ENCODE assay signal across 1 cellular context in the genomic region with DNA sequence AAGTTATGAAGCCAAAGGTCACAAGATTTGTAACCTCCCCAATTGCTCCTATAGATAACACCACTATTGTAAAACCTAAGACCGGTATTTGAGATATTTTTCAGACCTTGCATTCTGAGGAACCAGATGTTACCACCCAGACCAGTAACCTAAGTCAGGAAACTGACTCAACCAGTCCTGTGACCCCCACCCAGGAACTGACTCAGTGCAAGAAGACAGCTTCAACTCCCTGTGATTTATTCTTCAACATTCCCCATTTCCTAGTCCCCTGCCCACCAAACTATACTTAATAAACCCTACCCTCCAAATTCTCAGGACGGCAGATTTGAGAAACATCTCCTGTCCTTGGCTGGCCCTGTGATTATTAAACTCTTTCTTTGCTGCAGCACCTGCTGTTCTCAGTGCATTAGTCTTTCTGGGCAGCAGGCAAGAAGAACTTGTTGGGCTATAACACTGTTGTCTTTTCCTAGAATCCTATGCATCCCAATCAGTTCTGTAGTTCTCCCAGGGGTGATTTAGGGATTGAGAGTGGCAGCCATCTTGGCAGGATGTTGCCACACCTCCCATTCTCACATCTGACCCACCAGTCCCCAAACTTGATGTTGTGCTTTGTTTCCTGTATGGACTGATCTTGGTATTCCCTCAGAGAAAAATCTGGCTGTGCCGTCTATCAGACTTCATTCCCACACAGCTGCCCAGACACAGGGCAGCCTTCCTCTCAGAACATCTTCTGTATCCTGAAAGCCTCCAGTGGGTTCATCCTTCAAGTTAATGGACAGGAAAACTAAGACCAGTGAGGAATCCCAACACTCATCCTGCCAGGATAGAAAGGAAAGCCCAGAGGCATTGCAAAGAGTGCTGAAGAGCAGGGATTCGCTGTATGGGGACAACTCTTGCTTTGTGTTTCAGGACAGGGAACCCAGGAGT.
TF ChIP-seq lines count a peak whose summit lies in the region.

No MANE protein-coding gene starts in this region.

TF ChIP-seq in GM23338, 12 proteins besides CTCF, POLR2A, EP300 and RAD21 (continued from another document):
- TF ChIP-seq, protein P1, sequence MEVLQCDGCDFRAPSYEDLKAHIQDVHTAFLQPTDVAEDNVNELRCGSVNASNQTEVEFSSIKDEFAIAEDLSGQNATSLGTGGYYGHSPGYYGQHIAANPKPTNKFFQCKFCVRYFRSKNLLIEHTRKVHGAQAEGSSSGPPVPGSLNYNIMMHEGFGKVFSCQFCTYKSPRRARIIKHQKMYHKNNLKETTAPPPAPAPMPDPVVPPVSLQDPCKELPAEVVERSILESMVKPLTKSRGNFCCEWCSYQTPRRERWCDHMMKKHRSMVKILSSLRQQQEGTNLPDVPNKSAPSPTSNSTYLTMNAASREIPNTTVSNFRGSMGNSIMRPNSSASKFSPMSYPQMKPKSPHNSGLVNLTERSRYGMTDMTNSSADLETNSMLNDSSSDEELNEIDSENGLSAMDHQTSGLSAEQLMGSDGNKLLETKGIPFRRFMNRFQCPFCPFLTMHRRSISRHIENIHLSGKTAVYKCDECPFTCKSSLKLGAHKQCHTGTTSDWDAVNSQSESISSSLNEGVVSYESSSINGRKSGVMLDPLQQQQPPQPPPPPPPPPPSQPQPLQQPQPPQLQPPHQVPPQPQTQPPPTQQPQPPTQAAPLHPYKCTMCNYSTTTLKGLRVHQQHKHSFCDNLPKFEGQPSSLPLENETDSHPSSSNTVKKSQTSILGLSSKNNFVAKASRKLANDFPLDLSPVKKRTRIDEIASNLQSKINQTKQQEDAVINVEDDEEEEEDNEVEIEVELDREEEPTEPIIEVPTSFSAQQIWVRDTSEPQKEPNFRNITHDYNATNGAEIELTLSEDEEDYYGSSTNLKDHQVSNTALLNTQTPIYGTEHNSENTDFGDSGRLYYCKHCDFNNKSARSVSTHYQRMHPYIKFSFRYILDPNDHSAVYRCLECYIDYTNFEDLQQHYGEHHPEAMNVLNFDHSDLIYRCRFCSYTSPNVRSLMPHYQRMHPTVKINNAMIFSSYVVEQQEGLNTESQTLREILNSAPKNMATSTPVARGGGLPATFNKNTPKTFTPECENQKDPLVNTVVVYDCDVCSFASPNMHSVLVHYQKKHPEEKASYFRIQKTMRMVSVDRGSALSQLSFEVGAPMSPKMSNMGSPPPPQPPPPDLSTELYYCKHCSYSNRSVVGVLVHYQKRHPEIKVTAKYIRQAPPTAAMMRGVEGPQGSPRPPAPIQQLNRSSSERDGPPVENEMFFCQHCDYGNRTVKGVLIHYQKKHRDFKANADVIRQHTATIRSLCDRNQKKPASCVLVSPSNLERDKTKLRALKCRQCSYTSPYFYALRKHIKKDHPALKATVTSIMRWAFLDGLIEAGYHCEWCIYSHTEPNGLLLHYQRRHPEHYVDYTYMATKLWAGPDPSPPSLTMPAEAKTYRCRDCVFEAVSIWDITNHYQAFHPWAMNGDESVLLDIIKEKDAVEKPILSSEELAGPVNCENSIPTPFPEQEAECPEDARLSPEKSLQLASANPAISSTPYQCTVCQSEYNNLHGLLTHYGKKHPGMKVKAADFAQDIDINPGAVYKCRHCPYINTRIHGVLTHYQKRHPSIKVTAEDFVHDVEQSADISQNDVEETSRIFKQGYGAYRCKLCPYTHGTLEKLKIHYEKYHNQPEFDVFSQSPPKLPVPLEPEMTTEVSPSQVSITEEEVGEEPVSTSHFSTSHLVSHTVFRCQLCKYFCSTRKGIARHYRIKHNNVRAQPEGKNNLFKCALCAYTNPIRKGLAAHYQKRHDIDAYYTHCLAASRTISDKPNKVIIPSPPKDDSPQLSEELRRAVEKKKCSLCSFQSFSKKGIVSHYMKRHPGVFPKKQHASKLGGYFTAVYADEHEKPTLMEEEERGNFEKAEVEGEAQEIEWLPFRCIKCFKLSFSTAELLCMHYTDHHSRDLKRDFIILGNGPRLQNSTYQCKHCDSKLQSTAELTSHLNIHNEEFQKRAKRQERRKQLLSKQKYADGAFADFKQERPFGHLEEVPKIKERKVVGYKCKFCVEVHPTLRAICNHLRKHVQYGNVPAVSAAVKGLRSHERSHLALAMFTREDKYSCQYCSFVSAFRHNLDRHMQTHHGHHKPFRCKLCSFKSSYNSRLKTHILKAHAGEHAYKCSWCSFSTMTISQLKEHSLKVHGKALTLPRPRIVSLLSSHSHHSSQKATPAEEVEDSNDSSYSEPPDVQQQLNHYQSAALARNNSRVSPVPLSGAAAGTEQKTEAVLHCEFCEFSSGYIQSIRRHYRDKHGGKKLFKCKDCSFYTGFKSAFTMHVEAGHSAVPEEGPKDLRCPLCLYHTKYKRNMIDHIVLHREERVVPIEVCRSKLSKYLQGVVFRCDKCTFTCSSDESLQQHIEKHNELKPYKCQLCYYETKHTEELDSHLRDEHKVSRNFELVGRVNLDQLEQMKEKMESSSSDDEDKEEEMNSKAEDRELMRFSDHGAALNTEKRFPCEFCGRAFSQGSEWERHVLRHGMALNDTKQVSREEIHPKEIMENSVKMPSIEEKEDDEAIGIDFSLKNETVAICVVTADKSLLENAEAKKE (CRISPR knock-in tag; IDR thresholded peaks at IDR 0.05) = no peak
- TF ChIP-seq NANOG (IDR thresholded peaks at IDR 0.05; ENCODE audit: borderline replicate concordance) = no peak
- TF ChIP-seq ZNF331 (CRISPR knock-in tag; IDR thresholded peaks at IDR 0.05; ENCODE audit: low read depth) = no peak
- TF ChIP-seq STAT1 (IDR thresholded peaks at IDR 0.05; ENCODE audit: unreplicated experiment) = no peak
- TF ChIP-seq CREB1 (CRISPR knock-in tag; IDR thresholded peaks at IDR 0.05; ENCODE audit: low read depth) = no peak
- TF ChIP-seq JUNB (IDR thresholded peaks at IDR 0.05; ENCODE audit: unreplicated experiment) = no peak
- no peak for TF ChIP-seq EZH2phosphoT487 (IDR thresholded peaks at IDR 0.05; ENCODE audit: unreplicated experiment)
- TF ChIP-seq, protein P2, sequence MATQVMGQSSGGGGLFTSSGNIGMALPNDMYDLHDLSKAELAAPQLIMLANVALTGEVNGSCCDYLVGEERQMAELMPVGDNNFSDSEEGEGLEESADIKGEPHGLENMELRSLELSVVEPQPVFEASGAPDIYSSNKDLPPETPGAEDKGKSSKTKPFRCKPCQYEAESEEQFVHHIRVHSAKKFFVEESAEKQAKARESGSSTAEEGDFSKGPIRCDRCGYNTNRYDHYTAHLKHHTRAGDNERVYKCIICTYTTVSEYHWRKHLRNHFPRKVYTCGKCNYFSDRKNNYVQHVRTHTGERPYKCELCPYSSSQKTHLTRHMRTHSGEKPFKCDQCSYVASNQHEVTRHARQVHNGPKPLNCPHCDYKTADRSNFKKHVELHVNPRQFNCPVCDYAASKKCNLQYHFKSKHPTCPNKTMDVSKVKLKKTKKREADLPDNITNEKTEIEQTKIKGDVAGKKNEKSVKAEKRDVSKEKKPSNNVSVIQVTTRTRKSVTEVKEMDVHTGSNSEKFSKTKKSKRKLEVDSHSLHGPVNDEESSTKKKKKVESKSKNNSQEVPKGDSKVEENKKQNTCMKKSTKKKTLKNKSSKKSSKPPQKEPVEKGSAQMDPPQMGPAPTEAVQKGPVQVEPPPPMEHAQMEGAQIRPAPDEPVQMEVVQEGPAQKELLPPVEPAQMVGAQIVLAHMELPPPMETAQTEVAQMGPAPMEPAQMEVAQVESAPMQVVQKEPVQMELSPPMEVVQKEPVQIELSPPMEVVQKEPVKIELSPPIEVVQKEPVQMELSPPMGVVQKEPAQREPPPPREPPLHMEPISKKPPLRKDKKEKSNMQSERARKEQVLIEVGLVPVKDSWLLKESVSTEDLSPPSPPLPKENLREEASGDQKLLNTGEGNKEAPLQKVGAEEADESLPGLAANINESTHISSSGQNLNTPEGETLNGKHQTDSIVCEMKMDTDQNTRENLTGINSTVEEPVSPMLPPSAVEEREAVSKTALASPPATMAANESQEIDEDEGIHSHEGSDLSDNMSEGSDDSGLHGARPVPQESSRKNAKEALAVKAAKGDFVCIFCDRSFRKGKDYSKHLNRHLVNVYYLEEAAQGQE (IDR thresholded peaks at IDR 0.05; ENCODE audit: unreplicated experiment) = no peak
- no peak for TF ChIP-seq ZNF114 (CRISPR knock-in tag; IDR thresholded peaks at IDR 0.05)
- TF ChIP-seq, protein P3, sequence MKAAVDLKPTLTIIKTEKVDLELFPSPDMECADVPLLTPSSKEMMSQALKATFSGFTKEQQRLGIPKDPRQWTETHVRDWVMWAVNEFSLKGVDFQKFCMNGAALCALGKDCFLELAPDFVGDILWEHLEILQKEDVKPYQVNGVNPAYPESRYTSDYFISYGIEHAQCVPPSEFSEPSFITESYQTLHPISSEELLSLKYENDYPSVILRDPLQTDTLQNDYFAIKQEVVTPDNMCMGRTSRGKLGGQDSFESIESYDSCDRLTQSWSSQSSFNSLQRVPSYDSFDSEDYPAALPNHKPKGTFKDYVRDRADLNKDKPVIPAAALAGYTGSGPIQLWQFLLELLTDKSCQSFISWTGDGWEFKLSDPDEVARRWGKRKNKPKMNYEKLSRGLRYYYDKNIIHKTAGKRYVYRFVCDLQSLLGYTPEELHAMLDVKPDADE (IDR thresholded peaks at IDR 0.05) = no peak
